In genomic region chr1:31548899-31549806, GRCh38 we compare ENCODE assay signal across 9 cellular contexts. TPM values are rescaled to one million over a fixed set of nuclear protein-coding genes. Genes with fewer than 3 reads are reported as not detected.
DNase-seq lines count a peak whose midpoint lies in the region; ATAC-seq, FAIRE-seq and TF ChIP-seq lines count a peak whose summit lies in the region.
"Had no signal": no experiment of that assay in that cellular context is flagged by ENCODE, and none has a peak within 500 bp of the region (broad histone marks: within the 10 kb centered on the region; RNA-seq: fewer than 3 reads in every experiment).

No MANE protein-coding gene starts in this region.

- POLR2A ChIA-PET in BJ (lab: Charles Lee), result no interaction called here

- H3K27me3 ChIP-seq in BJ (ENCODE audit: control insufficient read depth, insufficient read depth, low read length) (no peaks in the 10 kb centered on the region; the same call in 1 of the 2 replicates), ectodermal cell (ENCODE audit: control insufficient read depth, insufficient read depth, low read length, poor library complexity, severe bottlenecking) (no peaks in the 10 kb centered on the region), lower lobe of right lung (ENCODE audit: low read depth) (no peaks in the 10 kb centered on the region)

- peak; percentile 88 for TF ChIP-seq CTCF in BJ (IDR thresholded peaks at IDR 0.05; ENCODE audit: insufficient read depth, low read depth, low read length)
- peak; percentile 97 for TF ChIP-seq CTCF in lower lobe of right lung (IDR thresholded peaks at IDR 0.05)

- ATAC-seq in HG03520 (IDR thresholded peaks at IDR 0.05; ENCODE audit: unreplicated experiment), result peak; percentile 73
- peak; percentile 97 to 99 for ATAC-seq in lower lobe of right lung

- H3K4me3 ChIP-seq in BJ (ENCODE audit: low read depth, low read length) (peak overlapping the region; percentile 16), ectodermal cell (ENCODE audit: insufficient read depth, low read depth, low read length) (peak overlapping the region; percentile 32), lower lobe of right lung (peak overlapping the region; percentile 38)

- H3K9me3 ChIP-seq in ectodermal cell (ENCODE audit: control insufficient read depth, low read length), result no peaks in the 10 kb centered on the region
- H3K9me3 ChIP-seq in lower lobe of right lung, result no peaks in the 10 kb centered on the region

- H3K36me3 ChIP-seq in BJ (ENCODE audit: control insufficient read depth, insufficient read depth, low read length) (no peaks in the 10 kb centered on the region), ectodermal cell (ENCODE audit: control insufficient read depth, insufficient read depth, low read length) (no peaks in the 10 kb centered on the region), lower lobe of right lung (no peaks in the 10 kb centered on the region)

- intact Hi-C loops in lower lobe of right lung (cut with DNase I), result no loop called here

- CTCF ChIA-PET in BJ (lab: Yijun Ruan, JAX), result interaction anchor here (0.5 to 4.4 kb wide), 53 partner anchors 8 to 638 kb away, joined by 3 to 79 read pairs (median 5); partner anchors contain the start of genes COL16A1, HCRTR1 and SERINC2

- WGBS in ectodermal cell, 2 experiments, result 3 to 5% methylated on average over 23 to 24 of the region's 24 CpGs

- H3K4me1 ChIP-seq in ectodermal cell (ENCODE audit: control insufficient read depth, insufficient read depth, low read length), result no peaks in the 10 kb centered on the region
- H3K4me1 ChIP-seq in lower lobe of right lung, result peaks cover 17% of the 10 kb centered on the region

- peak; percentile 99 for FAIRE-seq in GM19239 (lab: Jason Lieb, UNC)
- FAIRE-seq: TTC549 had no signal

- DNase-seq in BJ (ENCODE audit: low read depth) (no peak), GM19239 (ENCODE audit: insufficient read length, low spot score) (peak; percentile 74), NCI-H69 (lab: John Stamatoyannopoulos, UW) (peak; percentile 83), lower lobe of right lung (peak; percentile 82)
- DNase-seq in activated CD4-positive, alpha-beta T cell treated with anti-CD3 and anti-CD28 coated beads, Interleukin-2, amount 50 U/mL, for 48 hours, result peak; percentile 95
- peak; percentile 69 for DNase-seq in stimulated activated CD8-positive, alpha-beta memory T cell treated with anti-CD3 and anti-CD28 coated beads, Interleukin-12 subunit alpha, Interleukin-12 subunit beta, amount 100 ng/mL, for 1 hour (ENCODE audit: low read depth)

- no peak overlapping the region for H3K27ac ChIP-seq in ectodermal cell (ENCODE audit: insufficient read depth, low read depth, low read length, poor library complexity, severe bottlenecking)
- no peak overlapping the region for H3K27ac ChIP-seq in lower lobe of right lung

RNA-seq across cellular contexts. Expression of gene TINAGL1, which starts 27.2 kb away (rescaled TPM):
- polyA plus RNA-seq in BJ (2011; rRNA removed), result 32.6 and 39.0 TPM in 2 replicates
- polyA minus RNA-seq in BJ (2011; rRNA and poly(A)+ RNA removed), result 24.7 and 35.4 TPM in 2 replicates
- not detected for polyA plus RNA-seq in ectodermal cell (2013, experiment 1 of 4)
- polyA plus RNA-seq in ectodermal cell (2013, experiment 2 of 4), result not detected
- 0.43 TPM for polyA plus RNA-seq in ectodermal cell (2013, experiment 3 of 4)
- polyA plus RNA-seq in ectodermal cell (2013, experiment 4 of 4), result 0.12 TPM
- total RNA-seq in lower lobe of right lung, result 64.5 TPM
